12 cellular contexts compared by ENCODE assay signal in the genomic region with DNA sequence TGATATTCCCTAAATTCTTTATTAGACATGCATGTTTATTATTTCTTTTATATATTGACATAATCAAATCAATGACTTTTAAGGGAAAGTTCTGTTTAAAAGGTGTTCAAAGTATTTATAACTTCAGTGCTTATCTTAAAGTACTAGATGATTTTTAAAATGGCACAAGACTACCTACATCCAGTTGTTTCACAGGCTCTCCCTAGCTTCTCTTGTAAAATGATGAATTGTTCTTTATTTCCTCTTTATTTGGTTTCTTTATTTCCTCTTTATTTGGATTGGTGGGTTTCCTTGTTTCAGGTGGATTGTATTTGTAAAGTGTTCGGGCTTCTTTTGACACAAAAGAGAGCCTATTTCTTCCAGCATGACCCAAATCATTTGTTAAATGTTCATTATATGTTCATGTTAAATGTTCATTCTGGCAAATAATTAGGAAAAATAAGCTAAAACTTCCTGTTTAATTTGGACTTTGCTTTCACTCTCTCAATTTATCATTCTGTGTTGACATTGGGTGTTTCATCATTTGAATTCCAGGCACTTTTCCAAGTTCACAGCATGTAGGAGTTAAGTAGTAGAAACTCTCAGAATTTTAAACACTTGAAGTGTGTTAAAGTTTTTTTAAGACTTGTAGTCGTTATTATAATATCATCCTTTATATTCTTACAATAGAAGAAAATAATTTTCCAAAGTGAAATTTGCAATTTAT. TPM values are rescaled to one million over a fixed set of nuclear protein-coding genes. Genes with fewer than 3 reads are reported as not detected.
DNase-seq lines count a peak whose midpoint lies in the region; TF ChIP-seq lines count a peak whose summit lies in the region.
"Had no signal": no experiment of that assay in that cellular context is flagged by ENCODE, and none has a peak within 500 bp of the region (broad histone marks: within the 10 kb centered on the region; RNA-seq: fewer than 3 reads in every experiment).

No MANE protein-coding gene starts in this region.

- WGBS in endodermal cell (ENCODE audit: insufficient coverage in 1 of 2, insufficient read length in 1 of 2), 2 experiments = 100% methylated on average over 1 of the region's 2 CpGs; no CpG with 5 or more reads in 1 of the 2 experiments
- WGBS in suprapubic skin = 44% methylated on average over 2 of the region's 2 CpGs

- TF ChIP-seq POLR2A in suprapubic skin (IDR thresholded peaks at IDR 0.05) = no peak

- H3K36me3 ChIP-seq in endodermal cell (ENCODE audit: control insufficient read depth, insufficient read depth, low read length) = no peaks in the 10 kb centered on the region
- H3K36me3 ChIP-seq in suprapubic skin = no peaks in the 10 kb centered on the region
- H3K36me3 ChIP-seq: sigmoid colon had no signal

- peak; percentile 35 for DNase-seq in DMS79 treated with DMSO at 0.1 percent for 48 hours (lab: John Stamatoyannopoulos, UW)
- peak; percentile 26 for DNase-seq in NCI-H748 treated with DMSO at 0.1 percent for 48 hours (lab: John Stamatoyannopoulos, UW)
- peak; percentile 44 for DNase-seq in epithelial cell of proximal tubule (ENCODE audit: low read depth)
- DNase-seq in non-pigmented ciliary epithelial cell (ENCODE audit: low read depth) = peak; percentile 31
- no peak for DNase-seq in endodermal cell
- no peak for DNase-seq in suprapubic skin (ENCODE audit: low spot score in 2 of 2)
- DNase-seq in NCI-H187 (lab: John Stamatoyannopoulos, UW) = no peak
- DNase-seq in nucleus accumbens (lab: John Stamatoyannopoulos, UW) = no peak
- DNase-seq: NCI-H2081 treated with DMSO at 0.1 percent for 48 hours, sigmoid colon had no signal

- no peaks in the 10 kb centered on the region for H3K9me3 Mint-ChIP-seq in endodermal cell

- H3K27ac ChIP-seq in endodermal cell (ENCODE audit: low read depth, low read length) (no peak overlapping the region), suprapubic skin (no peak overlapping the region)
- H3K27ac ChIP-seq: sigmoid colon had no signal

- no peaks in the 10 kb centered on the region for H3K36me3 Mint-ChIP-seq in endodermal cell (ENCODE audit: low read depth)

- no peak overlapping the region for H3K4me3 Mint-ChIP-seq in endodermal cell
- H3K4me3 Mint-ChIP-seq: central memory CD8-positive, alpha-beta T cell had no signal

- H3K27me3 ChIP-seq in endodermal cell (ENCODE audit: control insufficient read depth, insufficient read depth, low read length, poor library complexity, severe bottlenecking) (no peaks in the 10 kb centered on the region), suprapubic skin (no peaks in the 10 kb centered on the region)
- H3K27me3 ChIP-seq: sigmoid colon had no signal

- no peak for TF ChIP-seq EP300 in suprapubic skin (IDR thresholded peaks at IDR 0.05)

- TF ChIP-seq CTCF in epithelial cell of proximal tubule (conservative IDR thresholded peaks at IDR 0.05; ENCODE audit: low read depth, low read length) (no peak), endodermal cell (conservative IDR thresholded peaks at IDR 0.05) (no peak), suprapubic skin (IDR thresholded peaks at IDR 0.05) (no peak)

- H3K27me3 Mint-ChIP-seq in endodermal cell (ENCODE audit: insufficient read depth) = no peaks in the 10 kb centered on the region
- H3K27me3 Mint-ChIP-seq: central memory CD8-positive, alpha-beta T cell had no signal

- no peak overlapping the region for H3K4me3 ChIP-seq in epithelial cell of proximal tubule (ENCODE audit: low read depth, low read length)
- H3K4me3 ChIP-seq in endodermal cell (ENCODE audit: low read length) = no peak overlapping the region
- no peak overlapping the region for H3K4me3 ChIP-seq in suprapubic skin
- H3K4me3 ChIP-seq: sigmoid colon had no signal

- no peaks in the 10 kb centered on the region for H3K4me1 Mint-ChIP-seq in endodermal cell
- H3K4me1 Mint-ChIP-seq: central memory CD8-positive, alpha-beta T cell had no signal

- H3K9ac ChIP-seq in endodermal cell (ENCODE audit: extremely low read depth, low read length, poor library complexity, severe bottlenecking) = no peak overlapping the region

- H3K9me3 ChIP-seq in endodermal cell (ENCODE audit: control insufficient read depth, low read length) (no peaks in the 10 kb centered on the region), suprapubic skin (no peaks in the 10 kb centered on the region)
- H3K9me3 ChIP-seq: sigmoid colon had no signal

- H3K4me1 ChIP-seq in endodermal cell (ENCODE audit: control insufficient read depth, insufficient read depth, low read length) (peaks cover 4% of the 10 kb centered on the region), suprapubic skin (no peaks in the 10 kb centered on the region)
- H3K4me1 ChIP-seq: sigmoid colon had no signal

- no peak overlapping the region for H3K27ac Mint-ChIP-seq in endodermal cell

RNA-seq across cellular contexts. Expression of gene MLIP, which starts 24.6 kb away (rescaled TPM):
- total RNA-seq in epithelial cell of proximal tubule (not detected in 2 replicates), endodermal cell (not detected), suprapubic skin (10 to 100 TPM in 3 of 4 donors, 1 to 10 TPM in 1; 3.1 to 16.7 (median 12.2) TPM)
- 0.11 TPM for polyA plus RNA-seq in endodermal cell (2013, experiment 1 of 2)
- not detected for polyA plus RNA-seq in endodermal cell (2013, experiment 2 of 2)
- total RNA-seq: activated CD8-positive, alpha-beta memory T cell treated with anti-CD3 and anti-CD28 coated beads for 36 hours had no signal

Comparison
In these comparisons a context has a peak if more than half of its experiments do, and no peak if none do; other contexts are left out.
1. DNase-seq: peak in DMS79 treated with DMSO at 0.1 percent for 48 hours (single experiment), NCI-H748 treated with DMSO at 0.1 percent for 48 hours (single experiment), epithelial cell of proximal tubule (single experiment) and non-pigmented ciliary epithelial cell (single experiment); none in endodermal cell (single experiment), suprapubic skin (0 of 2), NCI-H187 (0 of 2) and nucleus accumbens (0 of 56).